Comparison of ENCODE assay signal across 19 cellular contexts in genomic region chr10:12687996-12688395, GRCh38.
"Had no signal": no experiment of that assay in that cellular context is flagged by ENCODE, and none has a peak within 500 bp of the region (broad histone marks: within the 10 kb centered on the region; RNA-seq: fewer than 3 reads in every experiment).

No MANE protein-coding gene starts in this region.

- H3K36me3 ChIP-seq: gastroesophageal sphincter, right lobe of liver, tibial artery, upper lobe of left lung, vagina had no signal

- FAIRE-seq: colon had no signal

- H3K9me3 ChIP-seq: gastroesophageal sphincter, psoas muscle, right lobe of liver, tibial artery, upper lobe of left lung, vagina had no signal

- H3K4me1 Mint-ChIP-seq: mesothelial cell of epicardium had no signal

- ATAC-seq: gastroesophageal sphincter; left colon; psoas muscle; stimulated activated memory B cell treated with anti-CD40 and anti-IgM and Interleukin-4, amounts not matched to agents 10 μg/mL and 1 μg/mL and 100 μg/mL, for 72 hours had no signal

- H3K27ac Mint-ChIP-seq: mesothelial cell of epicardium; nephron; stimulated activated memory B cell treated with anti-CD40 and anti-IgM and Interleukin-4, amounts not matched to agents 10 μg/mL and 1 μg/mL and 100 μg/mL, for 72 hours; stimulated activated naive CD8-positive, alpha-beta T cell treated with anti-CD3 and anti-CD28 coated beads, Interleukin-15, Interleukin-2, amounts not matched to agents 100 ng/mL and 50 ng/mL, for 24 hours had no signal

- H3K27ac ChIP-seq: gastroesophageal sphincter, psoas muscle, right lobe of liver, tibial artery, upper lobe of left lung, vagina had no signal

- H3K27me3 ChIP-seq: gastroesophageal sphincter, right lobe of liver, tibial artery, upper lobe of left lung, vagina had no signal

- H3K9me3 Mint-ChIP-seq: mesothelial cell of epicardium; nephron; stimulated activated memory B cell treated with anti-CD40 and anti-IgM and Interleukin-4, amounts not matched to agents 10 μg/mL and 1 μg/mL and 100 μg/mL, for 72 hours; stimulated activated naive CD8-positive, alpha-beta T cell treated with anti-CD3 and anti-CD28 coated beads, Interleukin-15, Interleukin-2, amounts not matched to agents 100 ng/mL and 50 ng/mL, for 24 hours had no signal

- DNase-seq: cerebellar nuclear complex; dermis blood vessel endothelial cell; erythroblast; hippocampal formation; left colon; psoas muscle; retina; right lobe of liver; stimulated activated CD4-positive, alpha-beta T cell treated with anti-CD3 and anti-CD28 coated beads, Interleukin-4, amount 100 ng/mL, for 1 hour; stimulated activated CD8-positive, alpha-beta memory T cell treated with anti-CD3 and anti-CD28 coated beads, Interleukin-4, amount 100 ng/mL, for 48 hours; tibial artery; upper lobe of left lung had no signal

- H3K36me3 Mint-ChIP-seq: mesothelial cell of epicardium; stimulated activated memory B cell treated with anti-CD40 and anti-IgM and Interleukin-4, amounts not matched to agents 10 μg/mL and 1 μg/mL and 100 μg/mL, for 72 hours had no signal

- H3K4me1 ChIP-seq: psoas muscle, upper lobe of left lung had no signal

- H3K4me3 ChIP-seq: gastroesophageal sphincter, psoas muscle, right lobe of liver, tibial artery, upper lobe of left lung, vagina had no signal

- H3K4me3 Mint-ChIP-seq: mesothelial cell of epicardium; nephron; stimulated activated memory B cell treated with anti-CD40 and anti-IgM and Interleukin-4, amounts not matched to agents 10 μg/mL and 1 μg/mL and 100 μg/mL, for 72 hours; stimulated activated naive CD8-positive, alpha-beta T cell treated with anti-CD3 and anti-CD28 coated beads, Interleukin-15, Interleukin-2, amounts not matched to agents 100 ng/mL and 50 ng/mL, for 24 hours had no signal
